ENCODE assay signal across 8 cellular contexts in genomic region chr4:186021461-186022167, GRCh38. TPM values are rescaled to one million over a fixed set of nuclear protein-coding genes. Genes with fewer than 3 reads are reported as not detected.
A peak's percentile ranks its signal among the peaks of the same experiment; 100 is the strongest.
DNase-seq lines count a peak whose midpoint lies in the region; ATAC-seq and TF ChIP-seq lines count a peak whose summit lies in the region.

No MANE protein-coding gene starts in this region.

- no peak overlapping the region for H4K5ac ChIP-seq in IMR-90 (ENCODE audit: low read depth, low read length)

- H3K9ac ChIP-seq in IMR-90 (ENCODE audit: low read depth, low read length) = no peak overlapping the region

- peaks cover 26% of the 10 kb centered on the region for H3K27me3 ChIP-seq in IMR-90 (ENCODE audit: control insufficient read depth, insufficient read depth, low read length)

- peak; percentile 88 for TF ChIP-seq RAD21 in IMR-90 (IDR thresholded peaks at IDR 0.05; ENCODE audit: low read length)

- in situ Hi-C loops in IMR-90 (cut with MboI; ENCODE audit: low sequenced_read_pairs) (no loop called here), astrocyte of the cerebellum (cut with HindIII; ENCODE audit: low sequenced_read_pairs) (loop anchor here (10.0 kb wide), 1 partner anchor 377 kb away; no protein-coding TSS in a partner anchor)

- no peak overlapping the region for H3K56ac ChIP-seq in IMR-90 (ENCODE audit: extremely low read depth, insufficient read depth, low read length)

- H3K9me3 ChIP-seq in IMR-90 (ENCODE audit: control insufficient read depth, insufficient read depth, low read length) = no peaks in the 10 kb centered on the region

- H3K4me1 ChIP-seq in IMR-90 (ENCODE audit: control insufficient read depth, insufficient read depth, low read length) = no peaks in the 10 kb centered on the region

- intact Hi-C loops in IMR-90 (cut with micrococcal nuclease) = loop anchor here (1.0 to 5.0 kb wide), 3 partner anchors 364 to 549 kb away; partner anchors contain the start of gene CCDC110

- H3K36me3 Mint-ChIP-seq in stimulated activated naive B cell treated with anti-CD40 and anti-IgM and Interleukin-4, amounts not matched to agents 10 μg/mL and 1 μg/mL and 100 μg/mL, for 72 hours = no peaks in the 10 kb centered on the region
- H3K36me3 Mint-ChIP-seq in activated T-cell treated with anti-CD3 and anti-CD28 coated beads, Interleukin-2, amount 50 U/mL, for 24 hours (ENCODE audit: low read depth) = no peaks in the 10 kb centered on the region

- H4K91ac ChIP-seq in IMR-90 (ENCODE audit: insufficient read depth, low read depth, low read length) = no peak overlapping the region

- CTCF ChIA-PET in IMR-90 (lab: Yijun Ruan, JAX) = interaction anchor here (0.5 to 3.7 kb wide), 24 partner anchors 9 to 902 kb away, joined by 3 to 57 read pairs (median 4); no protein-coding TSS in a partner anchor

- dilution Hi-C loops in IMR-90 (cut with HindIII; ENCODE audit: low sequenced_read_pairs, unreplicated experiment) = no loop called here

- no peaks in the 10 kb centered on the region for H3K4me1 Mint-ChIP-seq in stimulated activated naive B cell treated with anti-CD40 and anti-IgM and Interleukin-4, amounts not matched to agents 10 μg/mL and 1 μg/mL and 100 μg/mL, for 72 hours
- no peaks in the 10 kb centered on the region for H3K4me1 Mint-ChIP-seq in activated T-cell treated with anti-CD3 and anti-CD28 coated beads, Interleukin-2, amount 50 U/mL, for 24 hours (ENCODE audit: low read depth)

- no peak overlapping the region for H2BK120ac ChIP-seq in IMR-90 (ENCODE audit: low read depth, low read length)

- ATAC-seq in IMR-90 (ENCODE audit: low read depth) = peak; percentile 86
- peak; percentile 14 to 23 for ATAC-seq in stimulated activated naive B cell treated with anti-CD40 and anti-IgM and Interleukin-4, amounts not matched to agents 10 μg/mL and 1 μg/mL and 100 μg/mL, for 72 hours (replicated peaks)
- ATAC-seq in GM21367 (IDR thresholded peaks at IDR 0.05; ENCODE audit: unreplicated experiment) = no peak
- ATAC-seq in GM18873 (IDR thresholded peaks at IDR 0.05; ENCODE audit: low FRiP score, unreplicated experiment) = no peak

- no peaks in the 10 kb centered on the region for H3K36me3 ChIP-seq in IMR-90 (ENCODE audit: control insufficient read depth, insufficient read depth, low read length)

- H3K27ac Mint-ChIP-seq in stimulated activated naive B cell treated with anti-CD40 and anti-IgM and Interleukin-4, amounts not matched to agents 10 μg/mL and 1 μg/mL and 100 μg/mL, for 72 hours = no peak overlapping the region
- H3K27ac Mint-ChIP-seq in activated T-cell treated with anti-CD3 and anti-CD28 coated beads, Interleukin-2, amount 50 U/mL, for 24 hours = no peak overlapping the region

- BruUV-seq in IMR-90 (replicated peaks; lab: Mats Ljungman, UMichigan) = no TSS peak

- no peak overlapping the region for H2BK15ac ChIP-seq in IMR-90 (ENCODE audit: low read depth, low read length)

- no peak overlapping the region for H3K14ac ChIP-seq in IMR-90 (replicated peaks; ENCODE audit: low read depth, low read length)

- H3K9me3 Mint-ChIP-seq in stimulated activated naive B cell treated with anti-CD40 and anti-IgM and Interleukin-4, amounts not matched to agents 10 μg/mL and 1 μg/mL and 100 μg/mL, for 72 hours = peaks cover 1 to 6% of the 10 kb centered on the region in 2 donors
- H3K9me3 Mint-ChIP-seq in activated T-cell treated with anti-CD3 and anti-CD28 coated beads, Interleukin-2, amount 50 U/mL, for 24 hours = no peaks in the 10 kb centered on the region

- POLR2A ChIA-PET in IMR-90 (lab: Charles Lee; ENCODE audit: unreplicated experiment) = no interaction called here

- H3K4ac ChIP-seq in IMR-90 (ENCODE audit: low read depth, low read length) = no peak overlapping the region

- peak overlapping the region; percentile 24; the same call in 1 of the 2 replicates for H3K4me2 ChIP-seq in IMR-90 (ENCODE audit: low read depth, low read length)

- no peak overlapping the region for H3K27ac ChIP-seq in IMR-90 (ENCODE audit: insufficient read depth, low read length)

- TF ChIP-seq CTCF in IMR-90 (conservative IDR thresholded peaks at IDR 0.05; ENCODE audit: low read depth, low read length) = peak; percentile 83
- peak; percentile 98 for TF ChIP-seq CTCF in astrocyte of the cerebellum (IDR thresholded peaks at IDR 0.05; ENCODE audit: low read depth, low read length, missing control alignments)

- WGBS in IMR-90 (ENCODE audit: extremely low coverage in 2 of 2, insufficient read length in 1 of 2), 2 experiments = no CpG with 5 or more reads among the region's 11 CpGs

- H2AFZ ChIP-seq in IMR-90 (replicated peaks; ENCODE audit: low read length, poor library complexity) = peak overlapping the region; percentile 69

- H3K79me1 ChIP-seq in IMR-90 (ENCODE audit: low read depth in 1 of 2, low read length in 2 of 2) = no peaks in the 10 kb centered on the region

- H2AK5ac ChIP-seq in IMR-90 (ENCODE audit: low read depth, low read length) = no peak overlapping the region

- peaks cover 27 to 30% of the 10 kb centered on the region in 2 donors for H3K27me3 Mint-ChIP-seq in stimulated activated naive B cell treated with anti-CD40 and anti-IgM and Interleukin-4, amounts not matched to agents 10 μg/mL and 1 μg/mL and 100 μg/mL, for 72 hours
- peaks cover 30% of the 10 kb centered on the region for H3K27me3 Mint-ChIP-seq in activated T-cell treated with anti-CD3 and anti-CD28 coated beads, Interleukin-2, amount 50 U/mL, for 24 hours

- H3K9me1 ChIP-seq in IMR-90 (ENCODE audit: insufficient read depth, low read length) = no peaks in the 10 kb centered on the region

- H4K8ac ChIP-seq in IMR-90 (ENCODE audit: low read depth in 2 of 2, low read length in 2 of 2) = no peak overlapping the region

- H3K4me3 Mint-ChIP-seq in stimulated activated naive B cell treated with anti-CD40 and anti-IgM and Interleukin-4, amounts not matched to agents 10 μg/mL and 1 μg/mL and 100 μg/mL, for 72 hours = no peak overlapping the region
- no peak overlapping the region for H3K4me3 Mint-ChIP-seq in activated T-cell treated with anti-CD3 and anti-CD28 coated beads, Interleukin-2, amount 50 U/mL, for 24 hours

- DNase-seq in AG20443 (ENCODE audit: low spot score) = peak; percentile 75
- peak; percentile 20 for DNase-seq in IMR-90
- peak; percentile 51 for DNase-seq in astrocyte of the cerebellum (ENCODE audit: low read depth)
- peak; percentile 58 for DNase-seq in iPS DF 4.7 (ENCODE audit: extremely low read depth, low spot score)
- DNase-seq in stimulated activated naive B cell treated with anti-CD40 and anti-IgM and Interleukin-4, amounts not matched to agents 10 μg/mL and 1 μg/mL and 100 μg/mL, for 72 hours = no peak
- DNase-seq in activated T-cell treated with anti-CD3 and anti-CD28 coated beads, Interleukin-2, amount 50 U/mL, for 24 hours = no peak

- no peak overlapping the region for H3K18ac ChIP-seq in IMR-90 (ENCODE audit: low read depth, low read length)

- no peak overlapping the region for H2BK20ac ChIP-seq in IMR-90 (ENCODE audit: low read depth, low read length)

- H4K20me1 ChIP-seq in IMR-90 (ENCODE audit: insufficient read depth, low read length) = no peaks in the 10 kb centered on the region

- no peak overlapping the region for H2AK9ac ChIP-seq in IMR-90 (replicated peaks; ENCODE audit: low read depth, low read length, poor library complexity)

- TF ChIP-seq POLR2A in IMR-90 (IDR thresholded peaks at IDR 0.05; ENCODE audit: low read depth, low read length) = no peak

- no peak overlapping the region for H2BK5ac ChIP-seq in IMR-90 (ENCODE audit: low read depth, low read length, poor library complexity, severe bottlenecking)

- no peak overlapping the region for H3K23ac ChIP-seq in IMR-90 (ENCODE audit: low read depth, low read length)

- H3K4me3 ChIP-seq in IMR-90 (ENCODE audit: insufficient read depth, low read depth, low read length) = no peak overlapping the region
- no peak overlapping the region for H3K4me3 ChIP-seq in astrocyte of the cerebellum (ENCODE audit: low read depth, low read length)

TF ChIP-seq in IMR-90, 13 proteins besides CTCF, POLR2A, EP300 and RAD21:
- TF ChIP-seq SMC3 (IDR thresholded peaks at IDR 0.05; ENCODE audit: low read depth, low read length) = peak; percentile 68
- TF ChIP-seq CHD1 (IDR thresholded peaks at IDR 0.05; ENCODE audit: low read depth, low read length) = no peak

RNA-seq across cellular contexts. Expression of gene TLR3, which starts 47.3 kb away (rescaled TPM):
- total RNA-seq in IMR-90 (2012; rRNA removed) = 0.28 and 0.36 TPM in 2 replicates
- polyA plus RNA-seq in IMR-90 (2012; rRNA removed) = 0.12 and 0.17 TPM in 2 replicates
- polyA plus RNA-seq in IMR-90 (2012; cell fraction: cytosol; rRNA removed) = 0.03 TPM in 1 of 2 replicates, not detected in the other
- polyA plus RNA-seq in IMR-90 (2012; cell fraction: nucleus; rRNA removed; ENCODE audit: low replicate concordance) = 0.16 TPM in 1 of 2 replicates, not detected in the other

Comparison
In these comparisons a context has a peak if more than half of its experiments do, and no peak if none do; other contexts are left out.
1. DNase-seq: peak in AG20443 (single experiment), IMR-90 (single experiment), astrocyte of the cerebellum (single experiment) and iPS DF 4.7 (single experiment); none in stimulated activated naive B cell treated with anti-CD40 and anti-IgM and Interleukin-4, amounts not matched to agents 10 μg/mL and 1 μg/mL and 100 μg/mL, for 72 hours (single experiment) and activated T-cell treated with anti-CD3 and anti-CD28 coated beads, Interleukin-2, amount 50 U/mL, for 24 hours (single experiment).
2. ATAC-seq: peak in IMR-90 (single experiment) and stimulated activated naive B cell treated with anti-CD40 and anti-IgM and Interleukin-4, amounts not matched to agents 10 μg/mL and 1 μg/mL and 100 μg/mL, for 72 hours (2 of 2); none in GM21367 (single experiment) and GM18873 (single experiment).